In the genomic region with DNA sequence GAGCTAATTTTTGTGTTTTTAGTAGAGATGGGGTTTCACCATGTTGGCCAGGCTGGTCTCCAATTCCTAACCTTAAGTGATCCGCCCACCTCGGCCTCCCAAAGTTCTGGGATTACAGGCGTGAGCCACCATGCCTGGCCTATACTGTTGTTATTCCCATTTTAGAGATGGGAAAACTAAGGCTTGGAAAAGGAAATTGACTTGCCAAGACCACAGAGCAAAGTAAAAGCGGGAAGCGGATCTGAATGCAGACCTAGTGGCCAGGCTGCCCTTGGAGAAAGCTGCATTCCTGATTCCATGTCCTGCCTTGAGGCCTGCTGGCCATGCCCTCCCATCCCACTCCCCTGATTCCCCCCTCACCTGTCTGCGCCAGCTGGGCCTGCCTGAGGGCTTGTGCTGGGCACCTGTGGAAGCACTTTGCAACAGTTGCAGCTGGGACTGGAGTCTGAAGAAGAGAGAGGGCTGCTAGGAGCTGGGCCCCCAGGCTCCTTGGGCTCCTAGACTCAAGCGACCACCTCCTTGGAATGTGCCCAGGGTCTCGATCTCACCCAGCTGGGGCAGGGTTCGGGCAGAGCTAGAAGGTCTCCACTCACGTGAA, we compare ENCODE assay signal across 24 cellular contexts. TPM values are rescaled to one million over a fixed set of nuclear protein-coding genes. Genes with fewer than 3 reads are reported as not detected.
A peak's percentile ranks its signal among the peaks of the same experiment; 100 is the strongest.
DNase-seq lines count a peak whose midpoint lies in the region; ATAC-seq and TF ChIP-seq lines count a peak whose summit lies in the region.
"Had no signal": no experiment of that assay in that cellular context is flagged by ENCODE, and none has a peak within 500 bp of the region (broad histone marks: within the 10 kb centered on the region; RNA-seq: fewer than 3 reads in every experiment).

No MANE protein-coding gene starts in this region.

- CTCF ChIA-PET in activated CD8-positive, alpha-beta T cell treated with anti-CD3 and anti-CD28 coated beads for 36 hours (lab: Charles Lee) = interaction anchor here (1.1 to 7.0 kb wide), 6 partner anchors 7 to 176 kb away, joined by 3 to 86 read pairs (median 14); partner anchors contain the start of gene MISP3

- H3K4me1 Mint-ChIP-seq in activated CD8-positive, alpha-beta T cell treated with anti-CD3 and anti-CD28 coated beads for 36 hours (ENCODE audit: low read depth) = peaks cover 16% of the 10 kb centered on the region

- DNase-seq in NCI-H146 (lab: John Stamatoyannopoulos, UW) (peak; percentile 19), NCI-H146 treated with DMSO at 0.1 percent for 48 hours (lab: John Stamatoyannopoulos, UW; ENCODE audit: unreplicated experiment) (no peak), SK-N-MC (ENCODE audit: low read depth, low spot score) (no peak), epidermal melanocyte (ENCODE audit: insufficient read length, low spot score) (peak; percentile 5), GM10266 (ENCODE audit: extremely low spot score) (no peak)
- DNase-seq in activated CD8-positive, alpha-beta T cell treated with anti-CD3 and anti-CD28 coated beads for 36 hours = no peak
- DNase-seq: COR-L47, DMS 273 treated with DMSO at 0.1 percent for 48 hours, DND-41, MM.1S, NCI-H1092 treated with DMSO at 0.1 percent for 48 hours, NCI-H1694 treated with DMSO at 0.1 percent for 48 hours, NCI-H774, PC-3 had no signal

- no peak overlapping the region for H3K27ac ChIP-seq in SK-N-MC
- H3K27ac ChIP-seq: 22Rv1, HL-60, RWPE1 had no signal

- peaks cover 7% of the 10 kb centered on the region; the same call in 1 of the 2 replicates for H3K36me3 ChIP-seq in SK-N-MC (ENCODE audit: insufficient read depth, low read length)

- POLR2A ChIA-PET in activated CD8-positive, alpha-beta T cell treated with anti-CD3 and anti-CD28 coated beads for 36 hours (lab: Charles Lee) = interaction anchor here (0.7 kb wide), 1 partner anchor 339 kb away, joined by 3 read pairs; no protein-coding TSS in a partner anchor

- H3K9ac ChIP-seq in SK-N-MC (ENCODE audit: insufficient read length) = no peak overlapping the region

- no peak overlapping the region for H3K4me3 Mint-ChIP-seq in activated CD8-positive, alpha-beta T cell treated with anti-CD3 and anti-CD28 coated beads for 36 hours

- peaks cover 15% of the 10 kb centered on the region for H3K36me3 Mint-ChIP-seq in activated CD8-positive, alpha-beta T cell treated with anti-CD3 and anti-CD28 coated beads for 36 hours (ENCODE audit: low read depth)

- intact Hi-C loops in activated CD8-positive, alpha-beta T cell treated with anti-CD3 and anti-CD28 coated beads for 36 hours (cut with micrococcal nuclease) = no loop called here

- H3K9me3 Mint-ChIP-seq in activated CD8-positive, alpha-beta T cell treated with anti-CD3 and anti-CD28 coated beads for 36 hours = no peaks in the 10 kb centered on the region

- H3K27ac Mint-ChIP-seq in activated CD8-positive, alpha-beta T cell treated with anti-CD3 and anti-CD28 coated beads for 36 hours = no peak overlapping the region
- H3K27ac Mint-ChIP-seq: B cell had no signal

- no peak for TF ChIP-seq CTCF in activated CD8-positive, alpha-beta T cell treated with anti-CD3 and anti-CD28 coated beads for 36 hours (IDR thresholded peaks at IDR 0.05)
- TF ChIP-seq CTCF in GM10266 (IDR thresholded peaks at IDR 0.05; ENCODE audit: control insufficient read depth, insufficient read depth, low read depth, missing control alignments) = no peak

- no peak for ATAC-seq in activated CD8-positive, alpha-beta T cell treated with anti-CD3 and anti-CD28 coated beads for 36 hours
- no peak for ATAC-seq in GM18498 (IDR thresholded peaks at IDR 0.05; ENCODE audit: unreplicated experiment)
- ATAC-seq in HG03039 (IDR thresholded peaks at IDR 0.05; ENCODE audit: unreplicated experiment) = no peak
- ATAC-seq: PC-3 had no signal

- peak overlapping the region; percentile 84 for H3K4me3 ChIP-seq in SK-N-MC

- H3K9me3 ChIP-seq in SK-N-MC (ENCODE audit: low read depth, low read length) = no peaks in the 10 kb centered on the region

- peaks cover 31% of the 10 kb centered on the region for H3K27me3 Mint-ChIP-seq in activated CD8-positive, alpha-beta T cell treated with anti-CD3 and anti-CD28 coated beads for 36 hours

RNA-seq across cellular contexts. Expression of gene PALM3, which starts 5.7 kb away (rescaled TPM):
- not detected for total RNA-seq in activated CD8-positive, alpha-beta T cell treated with anti-CD3 and anti-CD28 coated beads for 36 hours
- total RNA-seq: B cell, NCI-H460 had no signal

RNA-seq across cellular contexts. Expression of gene MISP3, which starts 16.4 kb away (rescaled TPM):
- 1 to 10 TPM; 1.4 to 1.5 TPM for total RNA-seq in activated CD8-positive, alpha-beta T cell treated with anti-CD3 and anti-CD28 coated beads for 36 hours

RNA-seq across cellular contexts. Expression of gene IL27RA, which starts 24.6 kb away (rescaled TPM):
- total RNA-seq in activated CD8-positive, alpha-beta T cell treated with anti-CD3 and anti-CD28 coated beads for 36 hours = 10 to 100 TPM; 46.5 to 48.2 TPM

RNA-seq across cellular contexts. Expression of gene RLN3, which starts 28.2 kb away (rescaled TPM):
- not detected for total RNA-seq in activated CD8-positive, alpha-beta T cell treated with anti-CD3 and anti-CD28 coated beads for 36 hours
- total RNA-seq: B cell, H4, HT1080, LHCN-M2, NCI-H460, PC-3 had no signal

RNA-seq across cellular contexts. Expression of gene C19orf67, which starts 29.4 kb away (rescaled TPM):
- not detected for total RNA-seq in activated CD8-positive, alpha-beta T cell treated with anti-CD3 and anti-CD28 coated beads for 36 hours
- total RNA-seq: H4, LHCN-M2, NCI-H460, PC-3 had no signal

Comparison
In these comparisons a context has a peak if more than half of its experiments do, and no peak if none do; other contexts are left out.
1. DNase-seq: peak in NCI-H146 (single experiment) and epidermal melanocyte (single experiment); none in NCI-H146 treated with DMSO at 0.1 percent for 48 hours (single experiment), SK-N-MC (single experiment), activated CD8-positive, alpha-beta T cell treated with anti-CD3 and anti-CD28 coated beads for 36 hours (single experiment) and GM10266 (single experiment).